16 cellular contexts compared by ENCODE assay signal in the genomic region with DNA sequence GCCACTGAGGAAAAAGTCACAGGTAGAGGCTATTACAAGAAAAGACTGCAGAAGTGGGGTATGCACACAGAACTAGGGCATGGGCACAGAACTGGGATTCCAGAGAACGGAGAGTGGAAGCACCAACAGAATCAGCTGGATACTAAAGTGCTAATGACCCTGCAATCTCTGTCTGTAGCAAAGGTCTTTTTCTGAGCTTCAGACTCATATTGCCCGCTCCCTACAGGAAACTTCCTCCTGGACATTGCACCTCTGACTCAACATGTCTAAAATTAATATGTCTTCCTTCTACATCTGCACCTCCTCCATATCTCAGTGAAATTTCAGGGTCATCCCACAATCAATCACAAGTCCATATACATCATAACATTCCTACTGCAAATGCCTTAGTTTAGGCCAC. TPM values are rescaled to one million over a fixed set of nuclear protein-coding genes. Genes with fewer than 3 reads are reported as not detected.
DNase-seq lines count a peak whose midpoint lies in the region; ATAC-seq, FAIRE-seq and TF ChIP-seq lines count a peak whose summit lies in the region.
"Had no signal": no experiment of that assay in that cellular context is flagged by ENCODE, and none has a peak within 500 bp of the region (broad histone marks: within the 10 kb centered on the region; RNA-seq: fewer than 3 reads in every experiment).

No MANE protein-coding gene starts in this region.

- H4K91ac ChIP-seq in H1 (replicated peaks; ENCODE audit: insufficient read length, low read length), result no peak overlapping the region

- no peak overlapping the region for H3K4ac ChIP-seq in H1 (replicated peaks; ENCODE audit: insufficient read length, low read depth, low read length)

- TF ChIP-seq CTCF in GM23338 (conservative IDR thresholded peaks at IDR 0.05; ENCODE audit: low read depth in 2 of 2) (no peak), H1 (IDR thresholded peaks at IDR 0.05; ENCODE audit: control extremely low read depth in 1 of 3, insufficient read depth in 1 of 3, low read depth in 1 of 3, low read length in 3 of 3) (no peak), mucosa of descending colon (IDR thresholded peaks at IDR 0.05) (no peak), type B pancreatic cell (conservative IDR thresholded peaks at IDR 0.05) (no peak), RWPE1 (conservative IDR thresholded peaks at IDR 0.05; ENCODE audit: low read depth) (no peak)

- H3K9ac ChIP-seq in H1 (replicated peaks in 1 of 4; ENCODE audit: extremely low read depth in 1 of 4, low read depth in 3 of 4, low read length in 3 of 4), result no peak overlapping the region

- no peak overlapping the region for H3K4me3 Mint-ChIP-seq in GM23338
- no peak overlapping the region for H3K4me3 Mint-ChIP-seq in type B pancreatic cell
- H3K4me3 Mint-ChIP-seq: B cell; CD4-positive, alpha-beta T cell had no signal

- no peak for DNase-seq in GM23338 (ENCODE audit: low spot score)
- DNase-seq in H1 (ENCODE audit: low read depth in 1 of 2, low spot score in 2 of 2), result no peak
- no peak for DNase-seq in mucosa of descending colon
- DNase-seq in type B pancreatic cell (ENCODE audit: extremely low spot score, unreplicated experiment), result no peak
- DNase-seq in stimulated activated CD4-positive, alpha-beta T cell treated with anti-CD3 and anti-CD28 coated beads, Interleukin-4, amount 100 ng/mL, for 24 hours, result no peak
- DNase-seq in RWPE1 (ENCODE audit: low spot score), result no peak
- no peak for DNase-seq in posterior cingulate gyrus
- DNase-seq: 8988T; CD4-positive, alpha-beta T cell; DMS153; DMS79; GDM1 had no signal

- H3K9me3 ChIP-seq in H1 (ENCODE audit: insufficient read depth in 2 of 2, low read depth in 1 of 2, low read length in 1 of 2) (no peaks in the 10 kb centered on the region), mucosa of descending colon (no peaks in the 10 kb centered on the region)
- H3K9me3 ChIP-seq: HAP-1 had no signal

- H3K27ac ChIP-seq in GM23338 (ENCODE audit: low read depth) (no peak overlapping the region), H1 (ENCODE audit: low read depth, low read length) (no peak overlapping the region), RWPE1 (no peak overlapping the region)
- H3K27ac ChIP-seq: C4-2B had no signal

- H3K4me1 ChIP-seq in GM23338 (ENCODE audit: insufficient read depth), result peaks cover 5% of the 10 kb centered on the region; the same call in 1 of the 2 replicates
- H3K4me1 ChIP-seq in H1 (replicated peaks in 1 of 4; ENCODE audit: control insufficient read depth in 3 of 4, insufficient read depth in 4 of 4, low read length in 3 of 4), result no peaks in the 10 kb centered on the region; a peak in 3 of 7 replicates
- H3K4me1 ChIP-seq in mucosa of descending colon (ENCODE audit: low read depth), result no peaks in the 10 kb centered on the region

- H3K56ac ChIP-seq in H1 (replicated peaks; ENCODE audit: insufficient read length, low read depth, low read length), result no peak overlapping the region

- no peaks in the 10 kb centered on the region; the same call in 2 of the 3 replicates for H3K9me3 Mint-ChIP-seq in GM23338
- no peaks in the 10 kb centered on the region for H3K9me3 Mint-ChIP-seq in type B pancreatic cell
- H3K9me3 Mint-ChIP-seq: CD4-positive, alpha-beta T cell had no signal

- H3K4me1 Mint-ChIP-seq in GM23338 (peaks cover 10% of the 10 kb centered on the region; the same call in 2 of the 3 replicates), type B pancreatic cell (ENCODE audit: unreplicated experiment) (peaks cover 13% of the 10 kb centered on the region)

- POLR2A ChIA-PET in H1 (lab: Charles Lee; ENCODE audit: partially characterized antibody), result no interaction called here
- POLR2A ChIA-PET in RWPE1 (lab: Yijun Ruan, JAX; ENCODE audit: low non-redundant PET), result interaction anchor here (0.5 kb wide), 1 partner anchor 610 kb away, joined by 4 read pairs; no protein-coding TSS in a partner anchor

- CTCF ChIA-PET in H1 (lab: Charles Lee; ENCODE audit: partially characterized antibody) (interaction anchor here (1.2 to 2.0 kb wide), 3 partner anchors 9 to 219 kb away, joined by 3 to 8 read pairs (median 3); no protein-coding TSS in a partner anchor), RWPE1 (lab: Yijun Ruan, JAX) (interaction anchor here (0.7 kb wide), 1 partner anchor 1271 kb away, joined by 3 read pairs; no protein-coding TSS in a partner anchor)

- H3K4me2 ChIP-seq in GM23338, result no peak overlapping the region
- H3K4me2 ChIP-seq in H1 (ENCODE audit: insufficient read depth in 1 of 2, low read depth in 2 of 2, low read length in 2 of 2), result no peak overlapping the region

- H3K4me3 ChIP-seq in GM23338 (no peak overlapping the region), H1 (ENCODE audit: extremely low read depth in 1 of 4, insufficient read depth in 2 of 4, low read depth in 3 of 4, low read length in 4 of 4) (no peak overlapping the region), mucosa of descending colon (no peak overlapping the region)
- H3K4me3 ChIP-seq: HAP-1 had no signal

- no peaks in the 10 kb centered on the region for H3K27me3 ChIP-seq in GM23338 (ENCODE audit: insufficient read depth)
- no peaks in the 10 kb centered on the region for H3K27me3 ChIP-seq in H1 (replicated peaks in 1 of 4; ENCODE audit: control insufficient read depth in 3 of 4, extremely low read depth in 1 of 4, insufficient read depth in 3 of 4, low read length in 3 of 4)

- no peak overlapping the region for H4K8ac ChIP-seq in H1 (ENCODE audit: extremely low read depth, insufficient read depth, low read length)

- no peak overlapping the region for H2BK20ac ChIP-seq in H1 (ENCODE audit: low read length)

- no peak overlapping the region for H3K14ac ChIP-seq in H1 (ENCODE audit: insufficient read length)

- H3K18ac ChIP-seq in H1 (ENCODE audit: extremely low read depth, low read length), result no peak overlapping the region

- H2AFZ ChIP-seq in GM23338 (peak overlapping the region; percentile 60; the same call in 1 of the 2 replicates), H1 (ENCODE audit: low read length) (peak overlapping the region; percentile 71; the same call in 1 of the 2 replicates)

- H2AK5ac ChIP-seq in H1 (ENCODE audit: low read depth, low read length), result no peak overlapping the region

- no peak overlapping the region for H2BK15ac ChIP-seq in H1 (ENCODE audit: low read length)

- no peak overlapping the region for H3K23ac ChIP-seq in H1 (ENCODE audit: insufficient read length)

- H3K79me1 ChIP-seq in H1 (ENCODE audit: low read depth, low read length), result no peaks in the 10 kb centered on the region

- H3K27ac Mint-ChIP-seq in GM23338, result no peak overlapping the region
- peak overlapping the region; percentile 82 for H3K27ac Mint-ChIP-seq in type B pancreatic cell
- H3K27ac Mint-ChIP-seq: B cell; CD4-positive, alpha-beta T cell had no signal

- no peak overlapping the region for H4K5ac ChIP-seq in H1 (ENCODE audit: insufficient read length, low read depth, low read length)

- H3K9me2 ChIP-seq in GM23338 (ENCODE audit: insufficient read depth), result no peaks in the 10 kb centered on the region

- H2BK120ac ChIP-seq in H1 (replicated peaks; ENCODE audit: low read depth, low read length), result no peak overlapping the region

- no peak for TF ChIP-seq POLR2A in H1 (IDR thresholded peaks at IDR 0.05; ENCODE audit: control extremely low read depth in 1 of 2, low read depth in 2 of 2, low read length in 2 of 2)

- no peak for TF ChIP-seq EP300 in H1 (IDR thresholded peaks at IDR 0.05; ENCODE audit: borderline replicate concordance in 1 of 2, low read depth in 2 of 2, low read length in 2 of 2)

- no peaks in the 10 kb centered on the region for H3F3A ChIP-seq in GM23338 (replicated peaks; ENCODE audit: low read depth)

- peaks cover under 1% of the 10 kb centered on the region for H3K27me3 Mint-ChIP-seq in GM23338 (ENCODE audit: insufficient read depth, low read depth, poor library complexity)
- peaks cover 4% of the 10 kb centered on the region for H3K27me3 Mint-ChIP-seq in type B pancreatic cell
- H3K27me3 Mint-ChIP-seq: B cell; CD4-positive, alpha-beta T cell had no signal

- no peak overlapping the region for H2BK5ac ChIP-seq in H1 (ENCODE audit: low read depth, low read length)

- H4K20me1 ChIP-seq in GM23338 (replicated peaks; ENCODE audit: insufficient read depth) (no peaks in the 10 kb centered on the region), H1 (replicated peaks in 1 of 2; ENCODE audit: control insufficient read depth in 1 of 2, insufficient read depth in 2 of 2, low read length in 2 of 2) (no peaks in the 10 kb centered on the region)

- peaks cover 3% of the 10 kb centered on the region; the same call in 1 of the 2 replicates for H3K23me2 ChIP-seq in H1 (ENCODE audit: low read depth, low read length)

- no peak for ATAC-seq in GM23338
- ATAC-seq in mucosa of descending colon, result peak; percentile 34

- intact Hi-C loops in mucosa of descending colon (cut with DNase I, micrococcal nuclease) (loop anchor here in 1 of 2 donors (10.0 kb wide), 1 partner anchor 222 kb away; no protein-coding TSS in a partner anchor), posterior cingulate gyrus (cut with DNase I) (no loop called here)

- H2BK12ac ChIP-seq in H1 (ENCODE audit: low read depth, low read length), result no peak overlapping the region

- H3K36me3 ChIP-seq in GM23338 (ENCODE audit: insufficient read depth), result no peaks in the 10 kb centered on the region
- no peaks in the 10 kb centered on the region for H3K36me3 ChIP-seq in H1 (ENCODE audit: control insufficient read depth in 2 of 4, insufficient read depth in 4 of 4, low read length in 3 of 4)
- H3K36me3 ChIP-seq in mucosa of descending colon (ENCODE audit: low read depth), result peaks cover 6% of the 10 kb centered on the region
- H3K36me3 ChIP-seq: HAP-1 had no signal

- H3K79me2 ChIP-seq in GM23338 (replicated peaks; ENCODE audit: insufficient read depth) (no peaks in the 10 kb centered on the region), H1 (ENCODE audit: control insufficient read depth in 1 of 2, insufficient read depth in 2 of 2, low read length in 2 of 2) (no peaks in the 10 kb centered on the region)

- FAIRE-seq in H1 (lab: Jason Lieb, UNC), result no peak
- FAIRE-seq: GM12892 had no signal

- no peak for TF ChIP-seq RAD21 in H1 (IDR thresholded peaks at IDR 0.05 in 1 of 2, conservative IDR thresholded peaks at IDR 0.05 in 1 of 2; ENCODE audit: low read depth in 2 of 2, low read length in 2 of 2)

- 75% methylated on average over 2 of the region's 2 CpGs; no CpG with 5 or more reads in 1 of the 2 experiments for WGBS in H1 (ENCODE audit: extremely low coverage in 1 of 2, insufficient coverage in 1 of 2, insufficient read length in 1 of 2, insufficient replicate concordance in 2 of 2, low coverage in 1 of 2, low lambda C conversion rate in 2 of 2, missing lambda C conversion rate in 1 of 2), 2 experiments

- H3K36me3 Mint-ChIP-seq in GM23338 (ENCODE audit: low read depth) (no peaks in the 10 kb centered on the region; the same call in 2 of the 3 replicates), type B pancreatic cell (peaks cover 3% of the 10 kb centered on the region)

RNA-seq across cellular contexts. Expression of gene CAMK2D, which starts 5.3 kb away (rescaled TPM):
- total RNA-seq in GM23338 (2014; rRNA removed; shearing (Covaris generic)), result 10.8 and 14.6 TPM in 2 replicates
- polyA plus RNA-seq in GM23338 (2016; fragmentation: Nextera tagmentation; extraction: Ambion mirVana) (4.9 and 5.1 TPM in 2 replicates), H1 (2011; rRNA removed) (2.4 and 3.2 TPM in 2 replicates)
- total RNA-seq in H1 (2021; fragmentation: NEBNext Ultra II Directional; extraction: Animal tissue kit (Norgen Biotek cat#: 25700)), result 7.0 and 9.2 TPM in 2 replicates
- 3.2 TPM for polyA plus RNA-seq in H1 (2011; cell fraction: cytosol; rRNA removed)
- 4.1 TPM for polyA plus RNA-seq in H1 (2011; cell fraction: nucleus; rRNA removed)
- 3.5 to 5.6 TPM (median 4.6 TPM) in 4 replicates for polyA plus RNA-seq in H1 (2012, experiment 1 of 2)
- polyA plus RNA-seq in H1 (2012, experiment 2 of 2), result 0.56 TPM
- 4.2 TPM for polyA plus RNA-seq in H1 (2013, experiment 1 of 2)
- polyA plus RNA-seq in H1 (2013, experiment 2 of 2), result 4.0 TPM
- polyA minus RNA-seq in H1 (2011; rRNA and poly(A)+ RNA removed), result 8.3 and 12.8 TPM in 2 replicates
- 9.1 TPM for polyA minus RNA-seq in H1 (2011; cell fraction: cytosol; rRNA and poly(A)+ RNA removed)
- 13.1 TPM for polyA minus RNA-seq in H1 (2011; cell fraction: nucleus; rRNA and poly(A)+ RNA removed)
- total RNA-seq in mucosa of descending colon (10 to 100 TPM; 59.8 to 83.0 (median 77.3) TPM), type B pancreatic cell (ENCODE audit: low replicate concordance) (57.6 and 62.0 TPM in 2 replicates)
